ENCODE assay signal across 8 cellular contexts in genomic region chr11:95789506-95790122, GRCh38. TPM values are rescaled to one million over a fixed set of nuclear protein-coding genes. Genes with fewer than 3 reads are reported as not detected.
DNase-seq lines count a peak whose midpoint lies in the region; ATAC-seq and TF ChIP-seq lines count a peak whose summit lies in the region.

TSS of gene FAM76B (minus strand) at chr11:95789782. CDS start at chr11:95789478, 304 bp downstream.

- H3K36me3 Mint-ChIP-seq in endothelial cell (ENCODE audit: low read depth, unreplicated experiment), result peaks cover 4% of the 10 kb centered on the region
- peaks cover 19% of the 10 kb centered on the region for H3K36me3 Mint-ChIP-seq in mesothelial cell of epicardium

- H3K27me3 Mint-ChIP-seq in endothelial cell (ENCODE audit: unreplicated experiment) (peaks cover 18% of the 10 kb centered on the region), mesothelial cell of epicardium (ENCODE audit: low read depth) (no peaks in the 10 kb centered on the region)

- H3K36me3 ChIP-seq in OCI-LY3 (replicated peaks; ENCODE audit: low read depth, low read length), result peaks cover 19% of the 10 kb centered on the region

- DNase-seq in D341Med (ENCODE audit: low spot score), result peak; percentile 88
- peak; percentile 81 for DNase-seq in HuH-7 (ENCODE audit: low spot score)
- DNase-seq in activated CD8-positive, alpha-beta memory T cell treated with anti-CD3 and anti-CD28 coated beads, Interleukin-2, amount 50 U/mL, for 48 hours, result peak; percentile 95
- DNase-seq in endothelial cell (ENCODE audit: low spot score), result peak; percentile 92
- DNase-seq in mesothelial cell of epicardium (ENCODE audit: low spot score in 2 of 2, unreplicated experiment in 2 of 2), result peak; percentile 92 to 95
- peak; percentile 95 for DNase-seq in stimulated activated CD8-positive, alpha-beta memory T cell treated with anti-CD3 and anti-CD28 coated beads, Interleukin-15, amount 100 ng/mL, for 48 hours (ENCODE audit: low read depth in 2 of 2)

- TF ChIP-seq CTCF in OCI-LY3 (IDR thresholded peaks at IDR 0.05; ENCODE audit: low read depth, low read length), result no peak
- no peak for TF ChIP-seq CTCF in endothelial cell (IDR thresholded peaks at IDR 0.05; ENCODE audit: unreplicated experiment)
- TF ChIP-seq CTCF in mesothelial cell of epicardium (IDR thresholded peaks at IDR 0.05; ENCODE audit: unreplicated experiment), result no peak

- peaks cover 17% of the 10 kb centered on the region for H3K4me1 ChIP-seq in OCI-LY3 (ENCODE audit: low read length)

- no peaks in the 10 kb centered on the region for H3K9me3 Mint-ChIP-seq in endothelial cell (ENCODE audit: unreplicated experiment)
- H3K9me3 Mint-ChIP-seq in mesothelial cell of epicardium, result no peaks in the 10 kb centered on the region

- H3K4me1 Mint-ChIP-seq in endothelial cell (ENCODE audit: unreplicated experiment) (peaks cover 18% of the 10 kb centered on the region), mesothelial cell of epicardium (peaks cover 34% of the 10 kb centered on the region)

- no peaks in the 10 kb centered on the region for H3K27me3 ChIP-seq in OCI-LY3 (ENCODE audit: low read depth, low read length)

- H3K9ac ChIP-seq in OCI-LY3 (ENCODE audit: low read length), result peak within 1 kb of the TSS; percentile 93

- H3K27ac ChIP-seq in OCI-LY3 (ENCODE audit: low read length), result peak within 1 kb of the TSS; percentile 92

- H2AFZ ChIP-seq in OCI-LY3 (ENCODE audit: low read depth, low read length), result peak within 1 kb of the TSS; percentile 52; the same call in 1 of the 2 replicates

- H3K4me3 ChIP-seq in OCI-LY3 (ENCODE audit: low read length), result peak within 1 kb of the TSS; percentile 94

- no peaks in the 10 kb centered on the region for H3K9me3 ChIP-seq in OCI-LY3 (ENCODE audit: insufficient read depth, low read length)

- H3K27ac Mint-ChIP-seq in endothelial cell (ENCODE audit: unreplicated experiment), result peak within 1 kb of the TSS; percentile 99
- H3K27ac Mint-ChIP-seq in mesothelial cell of epicardium, result peak within 1 kb of the TSS; percentile 100

- H3K4me3 Mint-ChIP-seq in endothelial cell (ENCODE audit: unreplicated experiment), result peak within 1 kb of the TSS; percentile 97
- H3K4me3 Mint-ChIP-seq in mesothelial cell of epicardium, result peak within 1 kb of the TSS; percentile 99

- H3K4me2 ChIP-seq in OCI-LY3 (ENCODE audit: low read length), result peak within 1 kb of the TSS; percentile 94

- peaks cover 61% of the 10 kb centered on the region for H3K79me2 ChIP-seq in OCI-LY3 (ENCODE audit: low read length)

- H4K20me1 ChIP-seq in OCI-LY3 (ENCODE audit: insufficient read depth, low read length), result peaks cover 25% of the 10 kb centered on the region

- ATAC-seq in GM21515 (IDR thresholded peaks at IDR 0.05; ENCODE audit: unreplicated experiment), result peak; percentile 73

RNA-seq across cellular contexts. Expression of gene FAM76B, which starts in this region (rescaled TPM):
- total RNA-seq in endothelial cell (ENCODE audit: unreplicated experiment) (24.2 TPM), mesothelial cell of epicardium (37.3 to 46.1 TPM (median 38.7 TPM) in 3 replicates)

Comparison
In these comparisons a context has a peak if more than half of its experiments do, and no peak if none do; other contexts are left out.
1. Peak in every context shown above with its lines: DNase-seq, ATAC-seq, H3K4me3 ChIP-seq and H3K27ac ChIP-seq.